Comparison of ENCODE assay signal across 9 cellular contexts in the genomic region with DNA sequence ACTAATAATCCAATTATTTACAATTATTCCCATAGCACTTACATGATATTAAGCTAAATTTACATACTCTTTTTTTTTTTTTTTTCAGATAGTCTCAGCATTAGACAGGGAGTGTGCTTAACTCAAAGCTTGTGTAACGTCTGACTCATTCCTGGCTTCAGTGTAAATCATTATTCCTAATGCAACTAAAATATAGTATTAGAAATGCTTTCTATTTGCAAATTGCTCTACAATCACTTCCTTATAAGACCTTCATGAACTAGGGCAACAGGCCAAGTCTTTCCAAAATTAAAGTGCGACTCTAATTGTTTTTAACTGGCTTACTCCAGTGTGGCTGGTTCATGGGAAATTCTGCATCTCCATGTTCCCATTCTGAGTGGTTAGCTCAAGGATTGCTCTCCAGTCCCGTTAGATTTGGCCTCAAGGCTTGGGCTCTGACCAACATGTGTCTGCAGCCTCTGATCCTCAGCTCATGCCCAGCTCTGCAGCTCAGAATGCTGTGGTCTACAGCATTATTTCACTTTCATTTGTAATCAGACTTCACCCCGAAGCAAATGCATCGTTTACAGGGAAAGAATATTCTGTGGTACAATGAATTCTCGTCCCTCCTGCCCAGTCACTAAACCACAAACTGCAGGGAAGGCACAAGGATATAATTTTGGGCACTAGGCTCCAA.
A peak's percentile ranks its signal among the peaks of the same experiment; 100 is the strongest.
DNase-seq lines count a peak whose midpoint lies in the region; ATAC-seq, FAIRE-seq and TF ChIP-seq lines count a peak whose summit lies in the region.
"Had no signal": no experiment of that assay in that cellular context is flagged by ENCODE, and none has a peak within 500 bp of the region (broad histone marks: within the 10 kb centered on the region; RNA-seq: fewer than 3 reads in every experiment).

No MANE protein-coding gene starts in this region.

- ATAC-seq in HG02571 (IDR thresholded peaks at IDR 0.05; ENCODE audit: unreplicated experiment) (peak; percentile 75), left lung (peak; percentile 63)
- no peak for ATAC-seq in stimulated activated naive CD8-positive, alpha-beta T cell treated with anti-CD3 and anti-CD28 coated beads, Interleukin-15, Interleukin-2, amounts not matched to agents 100 U/mL and 50 U/mL, for 24 hours
- ATAC-seq in stimulated activated naive CD8-positive, alpha-beta T cell treated with anti-CD3 and anti-CD28 coated beads, Interleukin-15, amount 100 ng/mL, for 72 hours = no peak

- H3K4me3 ChIP-seq in left lung (no peak overlapping the region), kidney (ENCODE audit: low read length in 2 of 2) (no peak overlapping the region)

- no peak overlapping the region for H3K27ac Mint-ChIP-seq in stimulated activated naive CD8-positive, alpha-beta T cell treated with anti-CD3 and anti-CD28 coated beads, Interleukin-15, amount 100 ng/mL, for 72 hours

- no peaks in the 10 kb centered on the region for H3K27me3 ChIP-seq in left lung

- H3K4me3 Mint-ChIP-seq in stimulated activated naive CD8-positive, alpha-beta T cell treated with anti-CD3 and anti-CD28 coated beads, Interleukin-15, amount 100 ng/mL, for 72 hours = no peak overlapping the region

- intact Hi-C loops in left lung (cut with DNase I) (no loop called here), kidney (cut with DNase I) (no loop called here)

- H3K27me3 Mint-ChIP-seq in stimulated activated naive CD8-positive, alpha-beta T cell treated with anti-CD3 and anti-CD28 coated beads, Interleukin-15, amount 100 ng/mL, for 72 hours = no peaks in the 10 kb centered on the region

- peak; percentile 10 for DNase-seq in GM12892 (ENCODE audit: insufficient read length)
- DNase-seq in RKO (ENCODE audit: low spot score) = peak; percentile 3
- DNase-seq in left lung = no peak
- no peak for DNase-seq in NK-92 treated with Interleukin-12 subunit alpha and Interleukin-12 subunit beta, amount 100 ng/mL, for 24 hours (lab: John Stamatoyannopoulos, UW)
- DNase-seq in stimulated activated naive CD8-positive, alpha-beta T cell treated with anti-CD3 and anti-CD28 coated beads, Interleukin-15, Interleukin-2, amounts not matched to agents 100 U/mL and 50 U/mL, for 24 hours = no peak
- no peak for DNase-seq in kidney
- DNase-seq in stimulated activated naive CD8-positive, alpha-beta T cell treated with anti-CD3 and anti-CD28 coated beads, Interleukin-15, amount 100 ng/mL, for 72 hours = no peak

- no peak for TF ChIP-seq POLR2A in GM12892 (IDR thresholded peaks at IDR 0.05; ENCODE audit: low read depth, low read length)

- H3K4me1 Mint-ChIP-seq in stimulated activated naive CD8-positive, alpha-beta T cell treated with anti-CD3 and anti-CD28 coated beads, Interleukin-15, amount 100 ng/mL, for 72 hours = no peaks in the 10 kb centered on the region

- FAIRE-seq in GM12892 (lab: Jason Lieb, UNC) (peak; percentile 95), kidney (lab: Jason Lieb, UNC) (no peak)
- FAIRE-seq: colon had no signal

- no peaks in the 10 kb centered on the region for H3K9me3 Mint-ChIP-seq in stimulated activated naive CD8-positive, alpha-beta T cell treated with anti-CD3 and anti-CD28 coated beads, Interleukin-15, amount 100 ng/mL, for 72 hours

- H3K9ac ChIP-seq in kidney (ENCODE audit: low read length in 2 of 2) = no peak overlapping the region

- no peaks in the 10 kb centered on the region for H3K36me3 ChIP-seq in left lung
- no peaks in the 10 kb centered on the region for H3K36me3 ChIP-seq in kidney (ENCODE audit: control insufficient read depth in 1 of 2, insufficient read depth in 2 of 2, low read length in 2 of 2)

- H3K9me3 ChIP-seq in left lung = no peaks in the 10 kb centered on the region
- no peaks in the 10 kb centered on the region for H3K9me3 ChIP-seq in kidney (ENCODE audit: control insufficient read depth in 1 of 2, low read length in 2 of 2)

- TF ChIP-seq CTCF in left lung (IDR thresholded peaks at IDR 0.05) (no peak), kidney (IDR thresholded peaks at IDR 0.05; ENCODE audit: borderline replicate concordance, extremely low read depth, insufficient read depth) (no peak)

- H3K27ac ChIP-seq in left lung (peak overlapping the region in 1 of 2 donors; percentile 54), kidney (ENCODE audit: low read depth in 2 of 2, low read length in 2 of 2) (no peak overlapping the region)

- H3K4me1 ChIP-seq in left lung (peaks cover 0 to 4% of the 10 kb centered on the region in 2 donors), kidney (ENCODE audit: control insufficient read depth in 1 of 2, insufficient read depth in 1 of 2, low read depth in 1 of 2, low read length in 2 of 2) (no peaks in the 10 kb centered on the region)

Comparison
In these comparisons a context has a peak if more than half of its experiments do, and no peak if none do; other contexts are left out.
1. DNase-seq: peak in GM12892 (single experiment) and RKO (single experiment); none in left lung (0 of 2), NK-92 treated with Interleukin-12 subunit alpha and Interleukin-12 subunit beta, amount 100 ng/mL, for 24 hours (single experiment), stimulated activated naive CD8-positive, alpha-beta T cell treated with anti-CD3 and anti-CD28 coated beads, Interleukin-15, Interleukin-2, amounts not matched to agents 100 U/mL and 50 U/mL, for 24 hours (single experiment), kidney (single experiment) and stimulated activated naive CD8-positive, alpha-beta T cell treated with anti-CD3 and anti-CD28 coated beads, Interleukin-15, amount 100 ng/mL, for 72 hours (0 of 2).
2. ATAC-seq: peak in HG02571 (single experiment) and left lung (single experiment); none in stimulated activated naive CD8-positive, alpha-beta T cell treated with anti-CD3 and anti-CD28 coated beads, Interleukin-15, Interleukin-2, amounts not matched to agents 100 U/mL and 50 U/mL, for 24 hours (single experiment) and stimulated activated naive CD8-positive, alpha-beta T cell treated with anti-CD3 and anti-CD28 coated beads, Interleukin-15, amount 100 ng/mL, for 72 hours (single experiment).